ENCODE assay signal across 27 cellular contexts in genomic region chr1:5506634-5507033, GRCh38.
"Had no signal": no experiment of that assay in that cellular context is flagged by ENCODE, and none has a peak within 500 bp of the region (broad histone marks: within the 10 kb centered on the region; RNA-seq: fewer than 3 reads in every experiment).

No MANE protein-coding gene starts in this region.

- H3K4me1 ChIP-seq: parathyroid adenoma, psoas muscle, right lobe of liver had no signal

- H3K9me3 Mint-ChIP-seq: naive thymus-derived CD8-positive, alpha-beta T cell; natural killer cell treated with Interleukin-12 subunit alpha and Interleukin-12 subunit beta and Interleukin-15 and Interleukin-18, amount 100 ng/mL, for 72 hours; nephron progenitor cell; neural crest cell; stimulated activated effector memory CD8-positive, alpha-beta T cell treated with anti-CD3 and anti-CD28 coated beads, Interleukin-12 subunit alpha, Interleukin-12 subunit beta, amount 100 ng/mL, for 72 hours; stimulated activated naive B cell treated with anti-CD40 and anti-IgM and Interleukin-4, amounts not matched to agents 10 μg/mL and 1 μg/mL and 100 μg/mL, for 72 hours; stimulated activated naive CD8-positive, alpha-beta T cell treated with anti-CD3 and anti-CD28 coated beads, Interleukin-15, Interleukin-2, amounts not matched to agents 100 ng/mL and 50 ng/mL, for 24 hours had no signal

- H2AFZ ChIP-seq: parathyroid adenoma had no signal

- ATAC-seq: naive thymus-derived CD8-positive, alpha-beta T cell; natural killer cell treated with Interleukin-12 subunit alpha and Interleukin-12 subunit beta and Interleukin-15 and Interleukin-18, amount 100 ng/mL, for 72 hours; psoas muscle; right cardiac atrium; right lobe of liver; stimulated activated effector memory CD8-positive, alpha-beta T cell treated with anti-CD3 and anti-CD28 coated beads, Interleukin-12 subunit alpha, Interleukin-12 subunit beta, amount 100 ng/mL, for 72 hours; stimulated activated naive B cell treated with anti-CD40 and anti-IgM and Interleukin-4, amounts not matched to agents 10 μg/mL and 1 μg/mL and 100 μg/mL, for 72 hours had no signal

- H3K27ac ChIP-seq: ovary, parathyroid adenoma, psoas muscle, right lobe of liver, sigmoid colon, stomach, thoracic aorta, thyroid gland, tibial nerve, vagina had no signal

- DNase-seq: nephron progenitor cell; occipital lobe; ovary; psoas muscle; right cardiac atrium; right lobe of liver; small intestine; stimulated activated CD4-positive, alpha-beta T cell treated with anti-CD3 and anti-CD28 coated beads, Interleukin-15, amount 100 ng/mL, for 24 hours; stimulated activated CD4-positive, alpha-beta T cell treated with anti-CD3 and anti-CD28 coated beads, Interleukin-2, amount 100 ng/mL, for 24 hours; stimulated activated CD4-positive, alpha-beta T cell treated with anti-CD3 and anti-CD28 coated beads, Interleukin-2, amount 100 ng/mL, for 48 hours; stimulated activated CD4-positive, alpha-beta T cell treated with anti-CD3 and anti-CD28 coated beads, Interleukin-4, amount 100 ng/mL, for 24 hours; stimulated activated naive B cell treated with anti-CD40 and anti-IgM and Interleukin-4, amounts not matched to agents 10 μg/mL and 1 μg/mL and 100 μg/mL, for 72 hours; stimulated activated naive CD4-positive, alpha-beta T cell treated with Interleukin-2 at 50 U/mL for 16 hours; stomach; thyroid gland; trophoblast cell had no signal

- H3K27ac Mint-ChIP-seq: naive thymus-derived CD8-positive, alpha-beta T cell; natural killer cell treated with Interleukin-12 subunit alpha and Interleukin-12 subunit beta and Interleukin-15 and Interleukin-18, amount 100 ng/mL, for 72 hours; nephron progenitor cell; progenitor cell of endocrine pancreas; stimulated activated effector memory CD8-positive, alpha-beta T cell treated with anti-CD3 and anti-CD28 coated beads, Interleukin-12 subunit alpha, Interleukin-12 subunit beta, amount 100 ng/mL, for 72 hours; stimulated activated naive B cell treated with anti-CD40 and anti-IgM and Interleukin-4, amounts not matched to agents 10 μg/mL and 1 μg/mL and 100 μg/mL, for 72 hours; stimulated activated naive CD8-positive, alpha-beta T cell treated with anti-CD3 and anti-CD28 coated beads, Interleukin-15, Interleukin-2, amounts not matched to agents 100 ng/mL and 50 ng/mL, for 24 hours had no signal

- H3K9ac ChIP-seq: parathyroid adenoma had no signal

- H3K36me3 Mint-ChIP-seq: naive thymus-derived CD8-positive, alpha-beta T cell; natural killer cell treated with Interleukin-12 subunit alpha and Interleukin-12 subunit beta and Interleukin-15 and Interleukin-18, amount 100 ng/mL, for 72 hours; stimulated activated effector memory CD8-positive, alpha-beta T cell treated with anti-CD3 and anti-CD28 coated beads, Interleukin-12 subunit alpha, Interleukin-12 subunit beta, amount 100 ng/mL, for 72 hours; stimulated activated naive B cell treated with anti-CD40 and anti-IgM and Interleukin-4, amounts not matched to agents 10 μg/mL and 1 μg/mL and 100 μg/mL, for 72 hours had no signal

- H3K4me3 ChIP-seq: ovary, psoas muscle, right lobe of liver, sigmoid colon, stomach, thoracic aorta, thyroid gland, tibial nerve, vagina had no signal

- H3K9me3 ChIP-seq: ovary, psoas muscle, right lobe of liver, sigmoid colon, stomach, thoracic aorta, thyroid gland, tibial nerve, vagina had no signal

- H3K4me3 Mint-ChIP-seq: naive thymus-derived CD8-positive, alpha-beta T cell; natural killer cell treated with Interleukin-12 subunit alpha and Interleukin-12 subunit beta and Interleukin-15 and Interleukin-18, amount 100 ng/mL, for 72 hours; nephron progenitor cell; neural crest cell; stimulated activated effector memory CD8-positive, alpha-beta T cell treated with anti-CD3 and anti-CD28 coated beads, Interleukin-12 subunit alpha, Interleukin-12 subunit beta, amount 100 ng/mL, for 72 hours; stimulated activated naive B cell treated with anti-CD40 and anti-IgM and Interleukin-4, amounts not matched to agents 10 μg/mL and 1 μg/mL and 100 μg/mL, for 72 hours; stimulated activated naive CD8-positive, alpha-beta T cell treated with anti-CD3 and anti-CD28 coated beads, Interleukin-15, Interleukin-2, amounts not matched to agents 100 ng/mL and 50 ng/mL, for 24 hours had no signal

- H3K4me1 Mint-ChIP-seq: nephron progenitor cell; neural crest cell; stimulated activated naive B cell treated with anti-CD40 and anti-IgM and Interleukin-4, amounts not matched to agents 10 μg/mL and 1 μg/mL and 100 μg/mL, for 72 hours had no signal

- H3K36me3 ChIP-seq: ovary, right lobe of liver, sigmoid colon, stomach, thoracic aorta, thyroid gland, tibial nerve, vagina had no signal

- H3K27me3 ChIP-seq: ovary, right lobe of liver, thyroid gland, tibial nerve, vagina had no signal
